Comparison of ENCODE assay signal across 12 cellular contexts in genomic region chr1:42692461-42692860, GRCh38. TPM values are rescaled to one million over a fixed set of nuclear protein-coding genes. Genes with fewer than 3 reads are reported as not detected.
DNase-seq lines count a peak whose midpoint lies in the region.
"Had no signal": no experiment of that assay in that cellular context is flagged by ENCODE, and none has a peak within 500 bp of the region (broad histone marks: within the 10 kb centered on the region; RNA-seq: fewer than 3 reads in every experiment).

No MANE protein-coding gene starts in this region.

- H2AFZ ChIP-seq in Karpas-422 (ENCODE audit: low read length), result no peak overlapping the region

- no peak for DNase-seq in CD4-positive, alpha-beta memory T cell
- DNase-seq in NCI-H82 treated with DMSO at 0.1 percent for 48 hours (lab: John Stamatoyannopoulos, UW; ENCODE audit: unreplicated experiment) (no peak), Karpas-422 (no peak), NCI-H1417 treated with DMSO at 0.1 percent for 48 hours (lab: John Stamatoyannopoulos, UW) (no peak)
- DNase-seq in activated effector memory CD4-positive, alpha-beta T cell treated with Interleukin-2 at 50 U/mL for 16 hours, result no peak
- DNase-seq: C1 segment of cervical spinal cord had no signal

- H3K36me3 Mint-ChIP-seq in CD4-positive, alpha-beta memory T cell, result peaks cover 35 to 66% of the 10 kb centered on the region in 2 donors
- no peaks in the 10 kb centered on the region for H3K36me3 Mint-ChIP-seq in IgD-negative memory B cell

- H3K4me3 ChIP-seq in CD4-positive, alpha-beta memory T cell (ENCODE audit: low read length in 2 of 2), result no peak overlapping the region
- H3K4me3 ChIP-seq in ectodermal cell (ENCODE audit: insufficient read depth, low read depth, low read length), result no peak overlapping the region
- H3K4me3 ChIP-seq in muscle layer of duodenum (ENCODE audit: low read depth in 1 of 2, low read length in 2 of 2), result no peak overlapping the region
- no peak overlapping the region for H3K4me3 ChIP-seq in Karpas-422 (ENCODE audit: low read length)
- H3K4me3 ChIP-seq: coronary artery had no signal

- POLR2A ChIA-PET in CD4-positive, alpha-beta memory T cell (lab: Charles Lee; ENCODE audit: partially characterized antibody), result interaction anchor here (1.2 to 5.2 kb wide), 2 partner anchors 10 to 28 kb away, joined by 3 to 39 read pairs; partner anchors contain the start of gene YBX1

- CTCF ChIA-PET in CD4-positive, alpha-beta memory T cell (lab: Charles Lee; ENCODE audit: partially characterized antibody), result interaction anchor here (1.0 kb wide), 1 partner anchor 10 kb away, joined by 5 read pairs; the partner anchor contains the start of gene YBX1

- H3K4me3 Mint-ChIP-seq in CD4-positive, alpha-beta memory T cell, result peak overlapping the region in 3 of 8 donors; percentile 26 to 57 (median 53)
- H3K4me3 Mint-ChIP-seq in IgD-negative memory B cell, result peak overlapping the region in 1 of 4 donors; percentile 45

- WGBS in ectodermal cell, 2 experiments, result 30 to 36% methylated on average over 5 of the region's 5 CpGs

- no peaks in the 10 kb centered on the region for H3K9me2 ChIP-seq in Karpas-422 (replicated peaks; ENCODE audit: insufficient read depth, low read length)

- H3K79me2 ChIP-seq in Karpas-422 (ENCODE audit: low read length), result peaks cover 99% of the 10 kb centered on the region

- no peaks in the 10 kb centered on the region for H3K9me3 Mint-ChIP-seq in CD4-positive, alpha-beta memory T cell
- no peaks in the 10 kb centered on the region for H3K9me3 Mint-ChIP-seq in IgD-negative memory B cell

- no peak overlapping the region for H3K4me2 ChIP-seq in Karpas-422 (ENCODE audit: low read depth, low read length, poor library complexity, severe bottlenecking)

- H3K4me1 Mint-ChIP-seq in CD4-positive, alpha-beta memory T cell, result peaks cover 58 to 83% (median 70%) of the 10 kb centered on the region in 4 donors
- peaks cover 50 to 64% (median 52%) of the 10 kb centered on the region in 3 donors for H3K4me1 Mint-ChIP-seq in IgD-negative memory B cell

- no peak overlapping the region for H3K9ac ChIP-seq in Karpas-422 (ENCODE audit: low read length)

- peaks cover 64% of the 10 kb centered on the region for H3K4me1 ChIP-seq in CD4-positive, alpha-beta memory T cell (ENCODE audit: insufficient read depth, low read length)
- H3K4me1 ChIP-seq in ectodermal cell (ENCODE audit: control insufficient read depth, insufficient read depth, low read length) (peaks cover 9% of the 10 kb centered on the region), muscle layer of duodenum (ENCODE audit: control insufficient read depth in 1 of 2, insufficient read depth in 2 of 2, low read length in 2 of 2) (peaks cover 0 to 41% of the 10 kb centered on the region in 2 donors), Karpas-422 (ENCODE audit: low read length) (peaks cover 30% of the 10 kb centered on the region)

- H3K9me3 ChIP-seq in CD4-positive, alpha-beta memory T cell (ENCODE audit: control insufficient read depth in 1 of 2, low read length in 2 of 2), result no peaks in the 10 kb centered on the region
- H3K9me3 ChIP-seq in ectodermal cell (ENCODE audit: control insufficient read depth, low read length) (no peaks in the 10 kb centered on the region), muscle layer of duodenum (ENCODE audit: control insufficient read depth in 1 of 2, low read length in 2 of 2) (no peaks in the 10 kb centered on the region), Karpas-422 (ENCODE audit: low read length) (no peaks in the 10 kb centered on the region)

- peak overlapping the region in 6 of 7 donors; percentile 12 to 66 (median 54) for H3K27ac Mint-ChIP-seq in CD4-positive, alpha-beta memory T cell
- H3K27ac Mint-ChIP-seq in IgD-negative memory B cell, result peak overlapping the region; percentile 3 to 75 (median 33)

- H3K27me3 Mint-ChIP-seq in CD4-positive, alpha-beta memory T cell, result no peaks in the 10 kb centered on the region
- H3K27me3 Mint-ChIP-seq in IgD-negative memory B cell, result no peaks in the 10 kb centered on the region

- H4K20me1 ChIP-seq in Karpas-422 (ENCODE audit: insufficient read depth, low read depth, low read length), result peaks cover 84% of the 10 kb centered on the region

- H3K27ac ChIP-seq in CD4-positive, alpha-beta memory T cell (ENCODE audit: low read depth, low read length), result no peak overlapping the region
- H3K27ac ChIP-seq in ectodermal cell (ENCODE audit: insufficient read depth, low read depth, low read length, poor library complexity, severe bottlenecking), result peak overlapping the region; percentile 6
- H3K27ac ChIP-seq in muscle layer of duodenum (ENCODE audit: low read length), result peak overlapping the region; percentile 64
- no peak overlapping the region for H3K27ac ChIP-seq in Karpas-422 (ENCODE audit: low read length)
- H3K27ac ChIP-seq: coronary artery had no signal

- intact Hi-C loops in CD4-positive, alpha-beta memory T cell (cut with micrococcal nuclease), result no loop called here

- H3K36me3 ChIP-seq in CD4-positive, alpha-beta memory T cell (ENCODE audit: insufficient read depth, low read length), result peaks cover 36% of the 10 kb centered on the region
- peaks cover 18% of the 10 kb centered on the region for H3K36me3 ChIP-seq in ectodermal cell (ENCODE audit: control insufficient read depth, insufficient read depth, low read length)
- H3K36me3 ChIP-seq in muscle layer of duodenum (ENCODE audit: control insufficient read depth in 1 of 2, insufficient read depth in 2 of 2, low read length in 2 of 2), result peaks cover 19 to 21% of the 10 kb centered on the region in 2 donors
- H3K36me3 ChIP-seq in Karpas-422 (ENCODE audit: insufficient read depth, low read length), result peaks cover 96% of the 10 kb centered on the region

- no peaks in the 10 kb centered on the region for H3K27me3 ChIP-seq in CD4-positive, alpha-beta memory T cell (ENCODE audit: insufficient read depth, low read length)
- H3K27me3 ChIP-seq in ectodermal cell (ENCODE audit: control insufficient read depth, insufficient read depth, low read length, poor library complexity, severe bottlenecking) (no peaks in the 10 kb centered on the region), muscle layer of duodenum (ENCODE audit: low read depth, low read length) (no peaks in the 10 kb centered on the region), Karpas-422 (ENCODE audit: low read length) (no peaks in the 10 kb centered on the region)

RNA-seq across cellular contexts. Expression of gene YBX1, which starts 10.2 kb away (rescaled TPM):
- total RNA-seq in CD4-positive, alpha-beta memory T cell, result 100 to 1,000 TPM; 328 TPM
- 100 to 1,000 TPM in 1 of 2 donors, 10 to 100 TPM in 1; 69.9 to 107 TPM for polyA plus RNA-seq in CD4-positive, alpha-beta memory T cell
- 116 TPM for polyA plus RNA-seq in IgD-negative memory B cell
- 1,742 TPM for polyA plus RNA-seq in ectodermal cell (2013, experiment 1 of 4)
- 1,528 TPM for polyA plus RNA-seq in ectodermal cell (2013, experiment 2 of 4)
- polyA plus RNA-seq in ectodermal cell (2013, experiment 3 of 4), result 1,202 TPM
- 1,281 TPM for polyA plus RNA-seq in ectodermal cell (2013, experiment 4 of 4)
- total RNA-seq in Karpas-422 (2014; rRNA removed; shearing (Covaris generic); ENCODE audit: low replicate concordance), result 652 and 1,200 TPM in 2 replicates

RNA-seq across cellular contexts. Expression of gene PPIH, which starts 34.2 kb away (rescaled TPM):
- 10 to 100 TPM; 40.5 to 42.9 TPM for total RNA-seq in CD4-positive, alpha-beta memory T cell
- 10 to 100 TPM; 65.8 to 74.4 TPM for polyA plus RNA-seq in CD4-positive, alpha-beta memory T cell
- polyA plus RNA-seq in IgD-negative memory B cell, result 64.6 TPM
- polyA plus RNA-seq in ectodermal cell (2013, experiment 1 of 4), result 79.6 TPM
- 65.0 TPM for polyA plus RNA-seq in ectodermal cell (2013, experiment 2 of 4)
- polyA plus RNA-seq in ectodermal cell (2013, experiment 3 of 4), result 50.4 TPM
- polyA plus RNA-seq in ectodermal cell (2013, experiment 4 of 4), result 63.0 TPM
- total RNA-seq in Karpas-422 (2014; rRNA removed; shearing (Covaris generic); ENCODE audit: low replicate concordance), result 42.1 and 53.0 TPM in 2 replicates

RNA-seq across cellular contexts. Expression of gene CLDN19, which starts 47.6 kb away (rescaled TPM):
- total RNA-seq in CD4-positive, alpha-beta memory T cell, result not detected
- not detected for polyA plus RNA-seq in CD4-positive, alpha-beta memory T cell
- polyA plus RNA-seq in IgD-negative memory B cell, result not detected
- 5.6 TPM for polyA plus RNA-seq in ectodermal cell (2013, experiment 1 of 4)
- 6.5 TPM for polyA plus RNA-seq in ectodermal cell (2013, experiment 2 of 4)
- polyA plus RNA-seq in ectodermal cell (2013, experiment 3 of 4), result 4.2 TPM
- polyA plus RNA-seq in ectodermal cell (2013, experiment 4 of 4), result 4.4 TPM
- not detected in 2 replicates for total RNA-seq in Karpas-422 (2014; rRNA removed; shearing (Covaris generic); ENCODE audit: low replicate concordance)
- total RNA-seq: glomerular endothelial cell, lung microvascular endothelial cell had no signal

Comparison
In these comparisons a context has a peak if more than half of its experiments do, and no peak if none do; other contexts are left out.
1. H3K27ac ChIP-seq: peak in ectodermal cell (single experiment) and muscle layer of duodenum (single experiment); none in CD4-positive, alpha-beta memory T cell (single experiment) and Karpas-422 (single experiment).